16 cellular contexts compared by ENCODE assay signal in the genomic region with DNA sequence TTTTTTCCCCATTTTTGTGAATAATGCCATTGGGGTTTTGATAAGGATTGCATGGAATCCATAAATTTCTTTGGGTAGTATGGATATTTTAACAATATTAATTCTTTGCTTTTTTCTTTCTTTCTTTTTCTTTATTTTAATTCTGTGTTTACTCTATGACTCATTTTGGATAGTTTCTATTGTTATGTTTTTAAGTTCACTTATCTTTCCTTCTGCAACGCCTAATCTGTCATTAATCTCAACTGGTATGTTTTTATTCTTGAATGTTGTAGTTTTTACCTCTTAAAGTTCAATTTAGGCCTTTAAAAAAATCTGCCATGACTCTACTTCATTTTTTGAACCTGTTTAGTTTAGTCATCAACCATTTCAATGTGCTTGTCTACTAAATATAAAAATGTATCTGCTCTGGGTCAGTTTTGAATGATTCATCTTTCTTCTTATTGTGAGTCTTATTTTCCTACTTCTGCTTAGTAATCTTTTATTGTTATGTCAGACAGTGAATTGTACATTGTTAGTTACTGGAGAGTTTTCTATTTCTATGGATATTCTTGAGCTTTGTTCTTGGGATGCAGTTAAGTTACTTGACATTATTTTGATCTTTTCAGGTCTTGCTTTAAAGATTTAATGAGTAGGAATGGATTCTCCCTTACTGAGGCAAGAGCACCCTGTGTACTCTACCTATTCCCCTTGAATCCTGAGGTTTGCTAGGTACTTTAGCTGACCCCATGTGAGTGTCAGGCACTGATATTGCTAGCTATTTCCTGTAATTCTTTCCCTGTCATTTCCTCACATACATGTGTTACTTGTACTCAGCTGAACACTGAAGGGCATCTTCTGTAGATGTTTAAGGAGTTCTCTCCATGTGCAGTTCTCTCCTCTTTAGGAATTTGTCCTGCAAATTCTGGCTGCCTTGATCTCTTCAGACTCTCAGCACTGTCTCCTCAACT.
"Had no signal": no experiment of that assay in that cellular context is flagged by ENCODE, and none has a peak within 500 bp of the region (broad histone marks: within the 10 kb centered on the region; RNA-seq: fewer than 3 reads in every experiment).

No MANE protein-coding gene starts in this region.

- H3K27ac Mint-ChIP-seq: activated naive CD8-positive, alpha-beta T cell treated with anti-CD3 and anti-CD28 coated beads, Interleukin-2, amount 10 ng/mL, durations not matched to agents 7 days and 5 days; naive thymus-derived CD4-positive, alpha-beta T cell; stimulated activated naive B cell treated with anti-CD40 and anti-IgM and Interleukin-4, amounts not matched to agents 10 μg/mL and 1 μg/mL and 100 μg/mL, for 72 hours; T-helper 17 cell had no signal

- H3K4me3 Mint-ChIP-seq: activated naive CD8-positive, alpha-beta T cell treated with anti-CD3 and anti-CD28 coated beads, Interleukin-2, amount 10 ng/mL, durations not matched to agents 7 days and 5 days; naive thymus-derived CD4-positive, alpha-beta T cell; stimulated activated naive B cell treated with anti-CD40 and anti-IgM and Interleukin-4, amounts not matched to agents 10 μg/mL and 1 μg/mL and 100 μg/mL, for 72 hours; T-helper 17 cell had no signal

- H3K27me3 Mint-ChIP-seq: activated naive CD8-positive, alpha-beta T cell treated with anti-CD3 and anti-CD28 coated beads, Interleukin-2, amount 10 ng/mL, durations not matched to agents 7 days and 5 days; naive thymus-derived CD4-positive, alpha-beta T cell; T-helper 17 cell had no signal

- H3K36me3 Mint-ChIP-seq: activated naive CD8-positive, alpha-beta T cell treated with anti-CD3 and anti-CD28 coated beads, Interleukin-2, amount 10 ng/mL, durations not matched to agents 7 days and 5 days; stimulated activated naive B cell treated with anti-CD40 and anti-IgM and Interleukin-4, amounts not matched to agents 10 μg/mL and 1 μg/mL and 100 μg/mL, for 72 hours had no signal

- H3K9me3 ChIP-seq: prostate gland, right lobe of liver had no signal

- H3K4me1 Mint-ChIP-seq: activated naive CD8-positive, alpha-beta T cell treated with anti-CD3 and anti-CD28 coated beads, Interleukin-2, amount 10 ng/mL, durations not matched to agents 7 days and 5 days; naive thymus-derived CD4-positive, alpha-beta T cell; stimulated activated naive B cell treated with anti-CD40 and anti-IgM and Interleukin-4, amounts not matched to agents 10 μg/mL and 1 μg/mL and 100 μg/mL, for 72 hours; T-helper 17 cell had no signal

- ATAC-seq: naive thymus-derived CD4-positive, alpha-beta T cell; stimulated activated naive B cell treated with anti-CD40 and anti-IgM and Interleukin-4, amounts not matched to agents 10 μg/mL and 1 μg/mL and 100 μg/mL, for 72 hours; T-helper 17 cell; upper lobe of right lung had no signal

- DNase-seq: activated CD4-positive, alpha-beta T cell treated with anti-CD3 and anti-CD28 coated beads, Interleukin-2, amount 50 U/mL, for 1 hour; activated CD4-positive, CD25-positive, alpha-beta regulatory T cell; activated effector memory CD4-positive, alpha-beta T cell treated with Interleukin-2 at 50 U/mL for 16 hours; activated naive CD8-positive, alpha-beta T cell treated with anti-CD3 and anti-CD28 coated beads, Interleukin-2, amount 10 ng/mL, durations not matched to agents 7 days and 5 days; aorta; caudate nucleus; cortex of kidney; foreskin fibroblast; naive thymus-derived CD4-positive, alpha-beta T cell; right lobe of liver; stimulated activated CD4-positive, alpha-beta T cell treated with anti-CD3 and anti-CD28 coated beads, Interleukin-2, amount 100 ng/mL, for 24 hours; stimulated activated naive B cell treated with anti-CD40 and anti-IgM and Interleukin-4, amounts not matched to agents 10 μg/mL and 1 μg/mL and 100 μg/mL, for 72 hours; T-helper 17 cell; upper lobe of right lung had no signal

- H3K36me3 ChIP-seq: esophagus muscularis mucosa, prostate gland, right lobe of liver, upper lobe of right lung had no signal

- H3K4me1 ChIP-seq: esophagus muscularis mucosa, prostate gland, right lobe of liver, upper lobe of right lung had no signal

- H3K27me3 ChIP-seq: esophagus muscularis mucosa, right lobe of liver, upper lobe of right lung had no signal

- H3K4me3 ChIP-seq: esophagus muscularis mucosa, prostate gland, right lobe of liver, upper lobe of right lung had no signal

- H3K27ac ChIP-seq: esophagus muscularis mucosa, prostate gland, right lobe of liver, upper lobe of right lung had no signal
